Comparison of ENCODE assay signal across 8 cellular contexts in the genomic region with DNA sequence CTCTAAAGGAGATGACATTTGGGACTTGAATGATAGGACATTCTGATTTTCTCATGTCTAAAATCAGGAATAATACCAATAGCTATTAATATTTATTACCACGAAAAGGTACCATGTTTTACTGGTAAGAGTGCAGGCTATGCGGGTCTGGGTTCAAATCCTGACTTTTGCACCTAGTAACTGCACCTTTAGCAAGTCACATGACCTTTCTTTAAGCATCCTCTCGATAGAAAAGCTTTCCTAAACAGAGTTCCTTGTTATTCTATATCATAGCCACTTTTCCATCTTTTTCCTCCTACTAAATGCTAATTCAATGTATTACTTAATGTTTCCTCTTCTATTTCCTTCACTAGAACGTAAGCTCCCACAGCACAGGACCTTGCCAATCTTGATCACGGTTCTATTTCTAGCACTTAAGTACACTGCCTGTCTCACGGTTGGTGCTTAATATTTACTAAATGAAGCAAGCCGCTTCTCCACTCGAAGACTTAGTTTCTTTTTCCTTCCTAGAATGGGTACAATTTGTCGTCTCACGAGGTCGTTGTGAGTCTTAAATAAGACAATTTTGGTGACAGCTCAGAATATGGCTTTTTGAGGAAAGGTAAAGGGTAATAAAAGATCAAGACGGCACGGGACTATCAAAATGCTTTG. TPM values are rescaled to one million over a fixed set of nuclear protein-coding genes. Genes with fewer than 3 reads are reported as not detected.
DNase-seq lines count a peak whose midpoint lies in the region; ATAC-seq and TF ChIP-seq lines count a peak whose summit lies in the region.

No MANE protein-coding gene starts in this region.

- H3K9me2 ChIP-seq in hepatocyte (replicated peaks; ENCODE audit: insufficient read depth) = no peaks in the 10 kb centered on the region

- H3K27ac ChIP-seq in hepatocyte (peak overlapping the region; percentile 96), spleen (peak overlapping the region; percentile 81 to 96 (median 92))

- ATAC-seq in activated CD8-positive, alpha-beta T cell treated with anti-CD3 and anti-CD28 coated beads, Interleukin-2, amount 10 ng/mL, durations not matched to agents 7 days and 5 days = peak; percentile 8

- CTCF ChIA-PET in activated CD8-positive, alpha-beta T cell treated with anti-CD3 and anti-CD28 coated beads, Interleukin-2, amount 10 ng/mL, durations not matched to agents 7 days and 5 days (lab: Charles Lee) = interaction anchor here (1.1 to 3.3 kb wide), 8 partner anchors 9 to 200 kb away, joined by 3 to 25 read pairs (median 5); no protein-coding TSS in a partner anchor

- peak overlapping the region; percentile 99 for H3K4me3 Mint-ChIP-seq in activated T-cell treated with anti-CD3 and anti-CD28 coated beads, Interleukin-2, amount 50 U/mL, for 24 hours
- H3K4me3 Mint-ChIP-seq in activated CD8-positive, alpha-beta T cell treated with anti-CD3 and anti-CD28 coated beads, Interleukin-2, amount 10 ng/mL, durations not matched to agents 7 days and 5 days = peak overlapping the region; percentile 97

- no peak for DNase-seq in activated T-cell treated with anti-CD3 and anti-CD28 coated beads, Interleukin-2, amount 50 U/mL, for 24 hours
- no peak for DNase-seq in activated T-cell treated with anti-CD3 and anti-CD28 coated beads, Interleukin-2, amount 50 U/mL, for 48 hours
- DNase-seq in activated CD8-positive, alpha-beta T cell treated with anti-CD3 and anti-CD28 coated beads, Interleukin-2, amount 10 ng/mL, durations not matched to agents 7 days and 5 days = peak; percentile 28
- peak; percentile 6 for DNase-seq in hepatocyte (ENCODE audit: low spot score)
- no peak for DNase-seq in spleen
- DNase-seq in hypothalamus (lab: John Stamatoyannopoulos, UW) = no peak
- no peak for DNase-seq in NCI-H2107 (lab: John Stamatoyannopoulos, UW)
- no peak for DNase-seq in retina

- no peaks in the 10 kb centered on the region for H4K20me1 ChIP-seq in hepatocyte (ENCODE audit: insufficient read depth, poor library complexity, severe bottlenecking)

- peak overlapping the region; percentile 91 for H3K4me2 ChIP-seq in hepatocyte

- peak overlapping the region; percentile 92 for H2AFZ ChIP-seq in hepatocyte

- H3K79me2 ChIP-seq in hepatocyte = peaks cover 66% of the 10 kb centered on the region

- H3K27me3 ChIP-seq in hepatocyte (no peaks in the 10 kb centered on the region), spleen (replicated peaks in 1 of 7) (no peaks in the 10 kb centered on the region)

- no peak for TF ChIP-seq POLR2A in spleen (IDR thresholded peaks at IDR 0.05)

- POLR2A ChIA-PET in activated CD8-positive, alpha-beta T cell treated with anti-CD3 and anti-CD28 coated beads, Interleukin-2, amount 10 ng/mL, durations not matched to agents 7 days and 5 days (lab: Charles Lee) = interaction anchor here (0.8 to 1.6 kb wide), 4 partner anchors 10 to 547 kb away, joined by 3 to 10 read pairs (median 3); no protein-coding TSS in a partner anchor

- peaks cover 89% of the 10 kb centered on the region for H3K36me3 Mint-ChIP-seq in activated T-cell treated with anti-CD3 and anti-CD28 coated beads, Interleukin-2, amount 50 U/mL, for 24 hours (ENCODE audit: low read depth)
- H3K36me3 Mint-ChIP-seq in activated CD8-positive, alpha-beta T cell treated with anti-CD3 and anti-CD28 coated beads, Interleukin-2, amount 10 ng/mL, durations not matched to agents 7 days and 5 days (ENCODE audit: low read depth) = peaks cover 37% of the 10 kb centered on the region

- 29% methylated on average over 13 of the region's 13 CpGs for WGBS in hepatocyte (ENCODE audit: low lambda C conversion rate, missing lambda C conversion rate)
- 12 to 15% (median 13%) methylated on average over 13 of the region's 13 CpGs for WGBS in spleen, 5 donors

- peaks cover 57% of the 10 kb centered on the region for H3K4me1 Mint-ChIP-seq in activated T-cell treated with anti-CD3 and anti-CD28 coated beads, Interleukin-2, amount 50 U/mL, for 24 hours (ENCODE audit: low read depth)
- peaks cover 39% of the 10 kb centered on the region for H3K4me1 Mint-ChIP-seq in activated CD8-positive, alpha-beta T cell treated with anti-CD3 and anti-CD28 coated beads, Interleukin-2, amount 10 ng/mL, durations not matched to agents 7 days and 5 days (ENCODE audit: low read depth)

- no peak for TF ChIP-seq CTCF in hepatocyte (IDR thresholded peaks at IDR 0.05; ENCODE audit: poor library complexity)
- no peak for TF ChIP-seq CTCF in spleen (IDR thresholded peaks at IDR 0.05 in 8 of 11, conservative IDR thresholded peaks at IDR 0.05 in 3 of 11)

- H3K36me3 ChIP-seq in hepatocyte (replicated peaks; ENCODE audit: insufficient read depth, low read depth) = no peaks in the 10 kb centered on the region
- H3K36me3 ChIP-seq in spleen = peaks cover 0 to 40% (median 26%) of the 10 kb centered on the region in 6 donors

- H3K27me3 Mint-ChIP-seq in activated T-cell treated with anti-CD3 and anti-CD28 coated beads, Interleukin-2, amount 50 U/mL, for 24 hours = no peaks in the 10 kb centered on the region
- no peaks in the 10 kb centered on the region for H3K27me3 Mint-ChIP-seq in activated CD8-positive, alpha-beta T cell treated with anti-CD3 and anti-CD28 coated beads, Interleukin-2, amount 10 ng/mL, durations not matched to agents 7 days and 5 days (ENCODE audit: low read depth)

- intact Hi-C loops in spleen (cut with DNase I; ENCODE audit: low total_unique reads) = no loop called here

- no peaks in the 10 kb centered on the region for H3K9me3 Mint-ChIP-seq in activated T-cell treated with anti-CD3 and anti-CD28 coated beads, Interleukin-2, amount 50 U/mL, for 24 hours
- no peaks in the 10 kb centered on the region for H3K9me3 Mint-ChIP-seq in activated CD8-positive, alpha-beta T cell treated with anti-CD3 and anti-CD28 coated beads, Interleukin-2, amount 10 ng/mL, durations not matched to agents 7 days and 5 days (ENCODE audit: insufficient read depth)

- H3K9me3 ChIP-seq in hepatocyte (ENCODE audit: low read depth) (no peaks in the 10 kb centered on the region), spleen (no peaks in the 10 kb centered on the region)

- peak overlapping the region; percentile 100 for H3K27ac Mint-ChIP-seq in activated T-cell treated with anti-CD3 and anti-CD28 coated beads, Interleukin-2, amount 50 U/mL, for 24 hours
- H3K27ac Mint-ChIP-seq in activated CD8-positive, alpha-beta T cell treated with anti-CD3 and anti-CD28 coated beads, Interleukin-2, amount 10 ng/mL, durations not matched to agents 7 days and 5 days = peak overlapping the region; percentile 99

- H3K4me3 ChIP-seq in hepatocyte (peak overlapping the region; percentile 85), spleen (peak overlapping the region; percentile 57 to 92 (median 82))

- H3K4me1 ChIP-seq in hepatocyte (ENCODE audit: insufficient read depth) (peaks cover 29% of the 10 kb centered on the region), spleen (peaks cover 26 to 74% (median 51%) of the 10 kb centered on the region in 6 donors)

RNA-seq across cellular contexts. Expression of gene RBM18, which starts 0.8 kb away (rescaled TPM):
- total RNA-seq in activated CD8-positive, alpha-beta T cell treated with anti-CD3 and anti-CD28 coated beads, Interleukin-2, amount 10 ng/mL, durations not matched to agents 7 days and 5 days = 10 to 100 TPM; 22.9 to 23.9 TPM
- 15.5 and 15.9 TPM in 2 replicates for total RNA-seq in hepatocyte
- 14.3 and 22.0 TPM in 2 replicates for polyA plus RNA-seq in hepatocyte
- 10 to 100 TPM; 10.0 to 21.5 (median 18.1) TPM for total RNA-seq in spleen
- 1 to 10 TPM; 4.2 to 7.5 (median 6.8) TPM for polyA plus RNA-seq in spleen

RNA-seq across cellular contexts. Expression of gene MRRF, which starts 0.9 kb away (rescaled TPM):
- total RNA-seq in activated CD8-positive, alpha-beta T cell treated with anti-CD3 and anti-CD28 coated beads, Interleukin-2, amount 10 ng/mL, durations not matched to agents 7 days and 5 days = 10 to 100 TPM; 38.6 to 39.1 TPM
- total RNA-seq in hepatocyte (32.9 and 33.2 TPM in 2 replicates), spleen (10 to 100 TPM; 30.9 to 44.8 (median 39.7) TPM)
- polyA plus RNA-seq in hepatocyte (26.8 and 28.4 TPM in 2 replicates), spleen (10 to 100 TPM; 23.1 to 29.6 (median 24.7) TPM)

RNA-seq across cellular contexts. Expression of gene LHX6, which starts 35.1 kb away (rescaled TPM):
- not detected for total RNA-seq in activated CD8-positive, alpha-beta T cell treated with anti-CD3 and anti-CD28 coated beads, Interleukin-2, amount 10 ng/mL, durations not matched to agents 7 days and 5 days
- total RNA-seq in hepatocyte = 0.10 and 0.16 TPM in 2 replicates
- 0.39 TPM in 1 of 2 replicates, not detected in the other for polyA plus RNA-seq in hepatocyte
- 1 to 10 TPM in 1 of 7 donors, under 1 TPM in 3, not detected in 3; 0.40 to 1.3 (median 0.46) TPM for total RNA-seq in spleen
- polyA plus RNA-seq in spleen = under 1 TPM; 0.04 to 0.12 (median 0.10) TPM

Comparison
In these comparisons a context has a peak if more than half of its experiments do, and no peak if none do; other contexts are left out.
1. DNase-seq: peak in activated CD8-positive, alpha-beta T cell treated with anti-CD3 and anti-CD28 coated beads, Interleukin-2, amount 10 ng/mL, durations not matched to agents 7 days and 5 days (single experiment) and hepatocyte (single experiment); none in activated T-cell treated with anti-CD3 and anti-CD28 coated beads, Interleukin-2, amount 50 U/mL, for 24 hours (single experiment), activated T-cell treated with anti-CD3 and anti-CD28 coated beads, Interleukin-2, amount 50 U/mL, for 48 hours (0 of 2), spleen (single experiment), hypothalamus (0 of 51), NCI-H2107 (single experiment) and retina (single experiment).